8 cellular contexts compared by ENCODE assay signal in the genomic region with DNA sequence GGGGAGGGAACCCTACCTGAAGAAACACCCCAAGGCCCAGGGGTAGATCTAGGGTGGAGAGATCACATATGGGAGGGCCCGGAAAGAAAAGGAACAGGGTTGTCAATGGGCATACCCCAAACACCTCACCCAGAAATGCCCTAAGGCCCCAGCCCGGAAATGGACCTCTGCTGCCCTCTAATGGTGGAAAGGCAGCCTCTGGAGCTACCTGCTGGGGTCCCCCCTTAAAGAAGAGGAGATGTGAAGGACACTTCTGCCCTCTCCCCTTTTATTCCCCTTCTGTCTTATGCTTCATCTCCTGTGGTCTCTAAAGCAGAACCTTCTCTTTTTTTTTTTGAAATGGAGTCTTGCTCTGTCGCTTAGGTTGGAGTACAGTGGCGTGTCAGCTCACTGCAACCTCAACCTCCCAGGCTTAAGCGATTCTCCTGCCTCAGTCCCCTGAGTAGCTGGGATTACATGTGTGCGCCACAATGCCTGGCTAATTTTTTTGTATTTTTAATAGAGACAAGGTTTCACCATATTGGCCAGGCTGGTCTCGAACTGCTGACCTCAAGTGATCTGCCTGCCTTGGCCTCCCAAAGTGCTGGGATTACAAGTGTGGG.
DNase-seq lines count a peak whose midpoint lies in the region; ATAC-seq and TF ChIP-seq lines count a peak whose summit lies in the region.

No MANE protein-coding gene starts in this region.

- TF ChIP-seq CTCF in WERI-Rb-1 (IDR thresholded peaks at IDR 0.05; ENCODE audit: low read depth, low read length) (peak; percentile 97), brain microvascular endothelial cell (IDR thresholded peaks at IDR 0.05; ENCODE audit: low read depth, low read length, missing control alignments) (peak; percentile 96)

- no peak for ATAC-seq in HG02642 (IDR thresholded peaks at IDR 0.05; ENCODE audit: poor library complexity, unreplicated experiment)

- in situ Hi-C loops in brain microvascular endothelial cell (cut with HindIII; ENCODE audit: low pct_ligation_motif_present, low sequenced_read_pairs) = no loop called here

- H3K9me3 ChIP-seq in WERI-Rb-1 (ENCODE audit: severe bottlenecking) = no peaks in the 10 kb centered on the region

- H3K27me3 ChIP-seq in WERI-Rb-1 (ENCODE audit: insufficient read depth, low read depth, severe bottlenecking) = no peaks in the 10 kb centered on the region
- no peaks in the 10 kb centered on the region for H3K27me3 ChIP-seq in brain microvascular endothelial cell (replicated peaks)

- H3K4me3 ChIP-seq in WERI-Rb-1 (ENCODE audit: low read depth, low read length) (no peak overlapping the region), brain microvascular endothelial cell (ENCODE audit: low read depth, low read length) (no peak overlapping the region)

- H3K36me3 ChIP-seq in WERI-Rb-1 (no peaks in the 10 kb centered on the region), brain microvascular endothelial cell (replicated peaks) (no peaks in the 10 kb centered on the region)

- DNase-seq in DMS153 treated with DMSO at 0.1 percent for 48 hours (lab: John Stamatoyannopoulos, UW; ENCODE audit: unreplicated experiment) (peak; percentile 62), DMS153 (lab: John Stamatoyannopoulos, UW) (no peak), NCI-H1105 (lab: John Stamatoyannopoulos, UW) (peak; percentile 47), WERI-Rb-1 (peak; percentile 88), brain microvascular endothelial cell (peak; percentile 38), islet precursor cell (peak; percentile 78)
- peak; percentile 88 to 89 for DNase-seq in stimulated activated CD4-positive, alpha-beta T cell treated with anti-CD3 and anti-CD28 coated beads, Interleukin-2, amount 100 ng/mL, for 24 hours

- peak overlapping the region; percentile 3; the same call in 1 of the 2 replicates for H3K27ac ChIP-seq in WERI-Rb-1
- H3K27ac ChIP-seq in brain microvascular endothelial cell = no peak overlapping the region
